1 cellular context compared by ENCODE assay signal in the genomic region with DNA sequence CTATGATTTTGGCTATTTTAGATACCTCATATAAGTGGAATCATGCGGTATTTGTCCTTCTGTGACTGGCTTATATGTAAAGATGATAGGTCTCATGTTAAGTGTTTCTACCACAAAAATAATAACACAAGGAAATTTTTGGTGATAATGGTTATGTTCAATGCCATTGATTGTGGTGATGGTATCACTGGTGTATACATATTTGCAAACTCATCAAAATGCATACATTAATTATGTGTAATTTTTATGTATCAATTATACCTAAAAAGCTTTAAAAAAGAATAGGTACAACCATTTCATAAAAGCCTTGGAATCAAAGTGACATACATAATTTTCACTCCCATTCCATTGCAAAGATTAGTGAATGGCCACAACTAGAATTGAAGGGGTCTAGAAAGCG.
TF ChIP-seq lines count a peak whose summit lies in the region.

No MANE protein-coding gene starts in this region.

TF ChIP-seq in HepG2, 621 proteins besides CTCF, POLR2A, EP300 and RAD21 (continued from another document):
- TF ChIP-seq, protein P1, sequence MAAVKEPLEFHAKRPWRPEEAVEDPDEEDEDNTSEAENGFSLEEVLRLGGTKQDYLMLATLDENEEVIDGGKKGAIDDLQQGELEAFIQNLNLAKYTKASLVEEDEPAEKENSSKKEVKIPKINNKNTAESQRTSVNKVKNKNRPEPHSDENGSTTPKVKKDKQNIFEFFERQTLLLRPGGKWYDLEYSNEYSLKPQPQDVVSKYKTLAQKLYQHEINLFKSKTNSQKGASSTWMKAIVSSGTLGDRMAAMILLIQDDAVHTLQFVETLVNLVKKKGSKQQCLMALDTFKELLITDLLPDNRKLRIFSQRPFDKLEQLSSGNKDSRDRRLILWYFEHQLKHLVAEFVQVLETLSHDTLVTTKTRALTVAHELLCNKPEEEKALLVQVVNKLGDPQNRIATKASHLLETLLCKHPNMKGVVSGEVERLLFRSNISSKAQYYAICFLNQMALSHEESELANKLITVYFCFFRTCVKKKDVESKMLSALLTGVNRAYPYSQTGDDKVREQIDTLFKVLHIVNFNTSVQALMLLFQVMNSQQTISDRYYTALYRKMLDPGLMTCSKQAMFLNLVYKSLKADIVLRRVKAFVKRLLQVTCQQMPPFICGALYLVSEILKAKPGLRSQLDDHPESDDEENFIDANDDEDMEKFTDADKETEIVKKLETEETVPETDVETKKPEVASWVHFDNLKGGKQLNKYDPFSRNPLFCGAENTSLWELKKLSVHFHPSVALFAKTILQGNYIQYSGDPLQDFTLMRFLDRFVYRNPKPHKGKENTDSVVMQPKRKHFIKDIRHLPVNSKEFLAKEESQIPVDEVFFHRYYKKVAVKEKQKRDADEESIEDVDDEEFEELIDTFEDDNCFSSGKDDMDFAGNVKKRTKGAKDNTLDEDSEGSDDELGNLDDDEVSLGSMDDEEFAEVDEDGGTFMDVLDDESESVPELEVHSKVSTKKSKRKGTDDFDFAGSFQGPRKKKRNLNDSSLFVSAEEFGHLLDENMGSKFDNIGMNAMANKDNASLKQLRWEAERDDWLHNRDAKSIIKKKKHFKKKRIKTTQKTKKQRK (IDR thresholded peaks at IDR 0.05; ENCODE audit: low read length): no peak
- TF ChIP-seq SOX6 (IDR thresholded peaks at IDR 0.05) (no peak), SOX6 (CRISPR knock-in tag; IDR thresholded peaks at IDR 0.05) (no peak), ZNF850 (CRISPR knock-in tag; conservative IDR thresholded peaks at IDR 0.05) (no peak), MTF2 (CRISPR knock-in tag; IDR thresholded peaks at IDR 0.05; ENCODE audit: borderline replicate concordance) (no peak), ZNF660 (CRISPR knock-in tag; IDR thresholded peaks at IDR 0.05; ENCODE audit: borderline replicate concordance, low read depth) (no peak), ETV6 (CRISPR knock-in tag; conservative IDR thresholded peaks at IDR 0.05) (no peak), MAFK (conservative IDR thresholded peaks at IDR 0.05 in 1 of 2, IDR thresholded peaks at IDR 0.05 in 1 of 2; ENCODE audit: low read length in 2 of 2) (peak; percentile 22 to 58; a peak in 2 of 4 replicates), ZNF12 (CRISPR knock-in tag; IDR thresholded peaks at IDR 0.05) (no peak), RFXANK (CRISPR knock-in tag; IDR thresholded peaks at IDR 0.05) (no peak), ZMYM4 (CRISPR knock-in tag; IDR thresholded peaks at IDR 0.05) (no peak), ZNF484 (CRISPR knock-in tag; IDR thresholded peaks at IDR 0.05; ENCODE audit: borderline replicate concordance, low read depth) (no peak)
- TF ChIP-seq, protein P2, sequence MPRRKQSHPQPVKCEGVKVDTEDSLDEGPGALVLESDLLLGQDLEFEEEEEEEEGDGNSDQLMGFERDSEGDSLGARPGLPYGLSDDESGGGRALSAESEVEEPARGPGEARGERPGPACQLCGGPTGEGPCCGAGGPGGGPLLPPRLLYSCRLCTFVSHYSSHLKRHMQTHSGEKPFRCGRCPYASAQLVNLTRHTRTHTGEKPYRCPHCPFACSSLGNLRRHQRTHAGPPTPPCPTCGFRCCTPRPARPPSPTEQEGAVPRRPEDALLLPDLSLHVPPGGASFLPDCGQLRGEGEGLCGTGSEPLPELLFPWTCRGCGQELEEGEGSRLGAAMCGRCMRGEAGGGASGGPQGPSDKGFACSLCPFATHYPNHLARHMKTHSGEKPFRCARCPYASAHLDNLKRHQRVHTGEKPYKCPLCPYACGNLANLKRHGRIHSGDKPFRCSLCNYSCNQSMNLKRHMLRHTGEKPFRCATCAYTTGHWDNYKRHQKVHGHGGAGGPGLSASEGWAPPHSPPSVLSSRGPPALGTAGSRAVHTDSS (CRISPR knock-in tag; conservative IDR thresholded peaks at IDR 0.05): no peak
- TF ChIP-seq, protein P3, sequence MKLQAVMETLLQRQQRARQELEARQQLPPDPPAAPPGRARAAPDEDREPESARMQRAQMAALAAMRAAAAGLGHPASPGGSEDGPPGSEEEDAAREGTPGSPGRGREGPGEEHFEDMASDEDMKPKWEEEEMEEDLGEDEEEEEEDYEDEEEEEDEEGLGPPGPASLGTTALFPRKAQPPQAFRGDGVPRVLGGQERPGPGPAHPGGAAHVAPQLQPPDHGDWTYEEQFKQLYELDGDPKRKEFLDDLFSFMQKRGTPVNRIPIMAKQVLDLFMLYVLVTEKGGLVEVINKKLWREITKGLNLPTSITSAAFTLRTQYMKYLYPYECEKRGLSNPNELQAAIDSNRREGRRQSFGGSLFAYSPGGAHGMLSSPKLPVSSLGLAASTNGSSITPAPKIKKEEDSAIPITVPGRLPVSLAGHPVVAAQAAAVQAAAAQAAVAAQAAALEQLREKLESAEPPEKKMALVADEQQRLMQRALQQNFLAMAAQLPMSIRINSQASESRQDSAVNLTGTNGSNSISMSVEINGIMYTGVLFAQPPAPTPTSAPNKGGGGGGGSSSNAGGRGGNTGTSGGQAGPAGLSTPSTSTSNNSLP (IDR thresholded peaks at IDR 0.05; ENCODE audit: low read depth, low read length): no peak
